Comparison of ENCODE assay signal across 1 cellular context in the genomic region with DNA sequence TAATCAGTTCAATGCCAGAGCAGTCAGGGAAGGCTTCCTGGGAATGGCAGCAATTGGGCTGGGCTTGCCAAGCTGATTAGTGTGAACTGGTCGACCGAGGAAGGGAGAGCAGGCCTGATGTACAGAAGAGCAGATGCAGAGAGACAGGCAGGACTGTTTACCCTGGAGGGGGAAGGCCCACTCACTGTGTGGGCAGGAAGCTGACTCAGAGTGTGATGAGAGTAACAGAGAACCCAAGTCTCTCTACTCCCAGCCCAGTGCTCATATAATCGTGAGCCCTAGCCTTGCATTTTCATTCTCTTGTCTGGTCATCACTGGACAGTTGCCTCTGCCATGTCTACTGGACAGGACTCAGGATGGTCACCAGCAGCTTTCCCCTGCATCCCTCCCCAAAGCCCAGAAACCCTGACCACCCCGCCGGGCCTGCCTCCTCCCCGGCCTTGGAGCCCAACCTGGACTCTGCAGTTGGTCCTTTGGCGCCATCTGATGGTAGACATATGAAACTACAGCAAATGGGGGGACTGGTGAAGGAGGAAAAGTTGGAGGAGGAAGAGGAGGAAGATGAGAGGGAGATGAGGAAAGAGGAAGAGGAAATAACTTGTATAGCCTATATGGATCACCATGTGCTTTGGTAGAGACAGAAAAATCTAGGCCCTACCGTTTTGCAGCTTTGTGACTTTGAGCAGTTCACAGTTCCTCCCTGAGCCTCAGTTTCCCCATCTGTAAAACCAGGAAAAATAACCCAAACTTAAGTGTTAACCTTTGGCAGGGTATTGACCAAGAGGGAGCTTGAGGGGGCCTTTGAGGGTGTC.
TF ChIP-seq lines count a peak whose summit lies in the region.

No MANE protein-coding gene starts in this region.

TF ChIP-seq in IMR-90, 13 proteins besides CTCF, POLR2A, EP300 and RAD21 (continued from another document):
- TF ChIP-seq, protein P1, sequence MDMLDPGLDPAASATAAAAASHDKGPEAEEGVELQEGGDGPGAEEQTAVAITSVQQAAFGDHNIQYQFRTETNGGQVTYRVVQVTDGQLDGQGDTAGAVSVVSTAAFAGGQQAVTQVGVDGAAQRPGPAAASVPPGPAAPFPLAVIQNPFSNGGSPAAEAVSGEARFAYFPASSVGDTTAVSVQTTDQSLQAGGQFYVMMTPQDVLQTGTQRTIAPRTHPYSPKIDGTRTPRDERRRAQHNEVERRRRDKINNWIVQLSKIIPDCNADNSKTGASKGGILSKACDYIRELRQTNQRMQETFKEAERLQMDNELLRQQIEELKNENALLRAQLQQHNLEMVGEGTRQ (IDR thresholded peaks at IDR 0.05; ENCODE audit: low read depth, low read length), result no peak
- peak; percentile 65 for TF ChIP-seq FOS (IDR thresholded peaks at IDR 0.05; ENCODE audit: low read depth, low read length)
TF ChIP-seq in IMR-90: peak in this region for 5.
